Comparison of ENCODE assay signal across 9 cellular contexts in the genomic region with DNA sequence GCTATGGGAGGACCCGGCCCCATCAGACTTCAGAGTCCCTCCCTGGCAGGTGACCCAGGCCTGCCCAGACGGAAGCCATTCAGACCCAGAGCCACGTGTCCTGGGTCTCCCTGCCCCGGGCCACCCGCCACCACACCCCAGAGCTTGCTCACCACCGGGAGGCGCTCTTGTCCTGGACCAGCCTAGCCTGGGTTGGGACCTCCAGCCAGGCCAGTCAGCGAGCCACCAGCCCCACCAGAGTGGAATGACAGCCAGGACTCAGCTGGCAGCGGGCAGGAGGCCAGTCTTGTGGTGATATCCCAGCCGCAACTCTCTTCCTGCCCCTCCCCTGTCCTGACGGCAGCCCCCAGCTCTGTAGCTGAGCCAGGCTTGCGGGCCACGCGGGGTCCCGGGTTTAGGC. TPM values are rescaled to one million over a fixed set of nuclear protein-coding genes. Genes with fewer than 3 reads are reported as not detected.
DNase-seq lines count a peak whose midpoint lies in the region; ATAC-seq, FAIRE-seq and TF ChIP-seq lines count a peak whose summit lies in the region.
"Had no signal": no experiment of that assay in that cellular context is flagged by ENCODE, and none has a peak within 500 bp of the region (broad histone marks: within the 10 kb centered on the region; RNA-seq: fewer than 3 reads in every experiment).

No MANE protein-coding gene starts in this region.

- H3K36me3 ChIP-seq in tibial nerve (peaks cover 0 to 5% (median 0%) of the 10 kb centered on the region in 3 donors), suprapubic skin (no peaks in the 10 kb centered on the region)

- intact Hi-C loops in left ventricle myocardium superior (cut with micrococcal nuclease), result no loop called here
- intact Hi-C loops in activated T-helper 1 cell treated with anti-CD3 and anti-CD28 coated beads, Interleukin-12 subunit alpha, Interleukin-12 subunit beta, Interleukin-2, Interleukin-4 antibody, amounts not matched to agents 30 ng/mL and 10 ng/mL and 1 ng/mL, durations not matched to agents 14 hours and 24 hours and 36 hours (cut with micrococcal nuclease), result no loop called here

- no peak for FAIRE-seq in D721Med (lab: Jason Lieb, UNC)

- H3K9me3 ChIP-seq in tibial nerve (no peaks in the 10 kb centered on the region), suprapubic skin (no peaks in the 10 kb centered on the region)

- H3K27ac ChIP-seq in tibial nerve (peak overlapping the region; percentile 7 to 90 (median 44)), suprapubic skin (no peak overlapping the region)

- H3K4me1 ChIP-seq in tibial nerve, result peaks cover 0 to 74% (median 7%) of the 10 kb centered on the region in 4 donors
- peaks cover 39% of the 10 kb centered on the region for H3K4me1 ChIP-seq in suprapubic skin

- TF ChIP-seq CTCF in tibial nerve (IDR thresholded peaks at IDR 0.05), result no peak
- no peak for TF ChIP-seq CTCF in D721Med (IDR thresholded peaks at IDR 0.05; ENCODE audit: insufficient read depth, missing control alignments)
- no peak for TF ChIP-seq CTCF in suprapubic skin (IDR thresholded peaks at IDR 0.05)

- H3K27me3 ChIP-seq in tibial nerve (no peaks in the 10 kb centered on the region), suprapubic skin (no peaks in the 10 kb centered on the region)

- TF ChIP-seq POLR2A in tibial nerve (IDR thresholded peaks at IDR 0.05) (no peak), suprapubic skin (IDR thresholded peaks at IDR 0.05) (no peak)

- no peaks in the 10 kb centered on the region for H3K36me3 Mint-ChIP-seq in activated T-helper 1 cell treated with anti-CD3 and anti-CD28 coated beads, Interleukin-12 subunit alpha, Interleukin-12 subunit beta, Interleukin-2, Interleukin-4 antibody, amounts not matched to agents 30 ng/mL and 10 ng/mL and 1 ng/mL, durations not matched to agents 14 hours and 24 hours and 36 hours (ENCODE audit: low read depth)

- peaks cover 6% of the 10 kb centered on the region for H3K4me1 Mint-ChIP-seq in activated T-helper 1 cell treated with anti-CD3 and anti-CD28 coated beads, Interleukin-12 subunit alpha, Interleukin-12 subunit beta, Interleukin-2, Interleukin-4 antibody, amounts not matched to agents 30 ng/mL and 10 ng/mL and 1 ng/mL, durations not matched to agents 14 hours and 24 hours and 36 hours (ENCODE audit: low read depth)

- no peaks in the 10 kb centered on the region for H3K9me3 Mint-ChIP-seq in activated T-helper 1 cell treated with anti-CD3 and anti-CD28 coated beads, Interleukin-12 subunit alpha, Interleukin-12 subunit beta, Interleukin-2, Interleukin-4 antibody, amounts not matched to agents 30 ng/mL and 10 ng/mL and 1 ng/mL, durations not matched to agents 14 hours and 24 hours and 36 hours

- H3K4me3 ChIP-seq in tibial nerve (no peak overlapping the region), suprapubic skin (no peak overlapping the region)

- H3K27ac Mint-ChIP-seq in activated T-helper 1 cell treated with anti-CD3 and anti-CD28 coated beads, Interleukin-12 subunit alpha, Interleukin-12 subunit beta, Interleukin-2, Interleukin-4 antibody, amounts not matched to agents 30 ng/mL and 10 ng/mL and 1 ng/mL, durations not matched to agents 14 hours and 24 hours and 36 hours, result no peak overlapping the region

- ATAC-seq in left ventricle myocardium superior, result peak; percentile 4

- no peak overlapping the region for H3K4me3 Mint-ChIP-seq in activated T-helper 1 cell treated with anti-CD3 and anti-CD28 coated beads, Interleukin-12 subunit alpha, Interleukin-12 subunit beta, Interleukin-2, Interleukin-4 antibody, amounts not matched to agents 30 ng/mL and 10 ng/mL and 1 ng/mL, durations not matched to agents 14 hours and 24 hours and 36 hours

- DNase-seq in activated gamma-delta T cell treated with Interleukin-2 at 50 U/mL for 16 hours (peak; percentile 38), activated gamma-delta T cell (lab: John Stamatoyannopoulos, UW) (no peak), left ventricle myocardium superior (peak; percentile 80), tibial nerve (ENCODE audit: low spot score in 2 of 2) (no peak), D721Med (ENCODE audit: insufficient read length, low spot score) (no peak), suprapubic skin (ENCODE audit: low spot score in 2 of 2) (no peak)
- peak; percentile 34 for DNase-seq in activated CD4-positive, alpha-beta T cell treated with anti-CD3 and anti-CD28 coated beads, Interleukin-2, amount 50 U/mL, for 1 hour
- no peak for DNase-seq in activated T-helper 1 cell treated with anti-CD3 and anti-CD28 coated beads, Interleukin-12 subunit alpha, Interleukin-12 subunit beta, Interleukin-2, Interleukin-4 antibody, amounts not matched to agents 30 ng/mL and 10 ng/mL and 1 ng/mL, durations not matched to agents 14 hours and 24 hours and 36 hours (ENCODE audit: low spot score)
- DNase-seq: NCI-H187 treated with DMSO at 0.1 percent for 48 hours had no signal

- 40 to 48% methylated on average over 6 to 8 of the region's 15 CpGs for WGBS in tibial nerve, 2 donors
- 80% methylated on average over 2 of the region's 15 CpGs for WGBS in suprapubic skin

- TF ChIP-seq EP300 in tibial nerve (IDR thresholded peaks at IDR 0.05) (no peak), suprapubic skin (IDR thresholded peaks at IDR 0.05) (no peak)

- peaks cover 9% of the 10 kb centered on the region for H3K27me3 Mint-ChIP-seq in activated T-helper 1 cell treated with anti-CD3 and anti-CD28 coated beads, Interleukin-12 subunit alpha, Interleukin-12 subunit beta, Interleukin-2, Interleukin-4 antibody, amounts not matched to agents 30 ng/mL and 10 ng/mL and 1 ng/mL, durations not matched to agents 14 hours and 24 hours and 36 hours (ENCODE audit: insufficient read depth)

RNA-seq across cellular contexts. Expression of gene PTGDS, which starts 1.7 kb away (rescaled TPM):
- total RNA-seq in left ventricle myocardium superior (5,424 TPM), tibial nerve (1,000 to 10,000 TPM; 1,059 to 8,972 (median 6,550) TPM), suprapubic skin (10 to 100 TPM in 3 of 4 donors, 1 to 10 TPM in 1; 4.3 to 31.7 (median 25.7) TPM)
- 0.36 TPM in 1 of 2 replicates, not detected in the other for total RNA-seq in activated T-helper 1 cell treated with anti-CD3 and anti-CD28 coated beads, Interleukin-12 subunit alpha, Interleukin-12 subunit beta, Interleukin-2, Interleukin-4 antibody, amounts not matched to agents 30 ng/mL and 10 ng/mL and 1 ng/mL, durations not matched to agents 14 hours and 24 hours and 36 hours

RNA-seq across cellular contexts. Expression of gene LCNL1, which starts 7.2 kb away (rescaled TPM):
- total RNA-seq in left ventricle myocardium superior, result 18.3 TPM
- total RNA-seq in tibial nerve, result 10 to 100 TPM; 14.7 to 86.3 (median 64.3) TPM
- under 1 TPM in 2 of 4 donors, not detected in 2; 0.18 to 0.40 TPM for total RNA-seq in suprapubic skin
- not detected in 2 replicates for total RNA-seq in activated T-helper 1 cell treated with anti-CD3 and anti-CD28 coated beads, Interleukin-12 subunit alpha, Interleukin-12 subunit beta, Interleukin-2, Interleukin-4 antibody, amounts not matched to agents 30 ng/mL and 10 ng/mL and 1 ng/mL, durations not matched to agents 14 hours and 24 hours and 36 hours

RNA-seq across cellular contexts. Expression of gene PAXX, which starts 16.6 kb away (rescaled TPM):
- 23.9 TPM for total RNA-seq in left ventricle myocardium superior
- 100 to 1,000 TPM in 1 of 4 donors, 10 to 100 TPM in 3; 65.7 to 142 (median 68.9) TPM for total RNA-seq in tibial nerve
- total RNA-seq in suprapubic skin, result 10 to 100 TPM; 43.2 to 68.6 (median 61.5) TPM
- total RNA-seq in activated T-helper 1 cell treated with anti-CD3 and anti-CD28 coated beads, Interleukin-12 subunit alpha, Interleukin-12 subunit beta, Interleukin-2, Interleukin-4 antibody, amounts not matched to agents 30 ng/mL and 10 ng/mL and 1 ng/mL, durations not matched to agents 14 hours and 24 hours and 36 hours, result 79.4 and 84.5 TPM in 2 replicates

RNA-seq across cellular contexts. Expression of gene CLIC3, which starts 20.7 kb away (rescaled TPM):
- total RNA-seq in left ventricle myocardium superior, result 1.7 TPM
- total RNA-seq in tibial nerve, result 100 to 1,000 TPM in 1 of 4 donors, 10 to 100 TPM in 2, 1 to 10 TPM in 1; 1.2 to 120 (median 38.0) TPM
- 100 to 1,000 TPM in 3 of 4 donors, 10 to 100 TPM in 1; 20.6 to 159 (median 130) TPM for total RNA-seq in suprapubic skin
- not detected in 2 replicates for total RNA-seq in activated T-helper 1 cell treated with anti-CD3 and anti-CD28 coated beads, Interleukin-12 subunit alpha, Interleukin-12 subunit beta, Interleukin-2, Interleukin-4 antibody, amounts not matched to agents 30 ng/mL and 10 ng/mL and 1 ng/mL, durations not matched to agents 14 hours and 24 hours and 36 hours

RNA-seq across cellular contexts. Expression of gene LCN12, which starts 23.6 kb away (rescaled TPM):
- total RNA-seq in left ventricle myocardium superior, result 3.6 TPM
- 10 to 100 TPM in 2 of 4 donors, 1 to 10 TPM in 2; 2.4 to 16.8 (median 7.8) TPM for total RNA-seq in tibial nerve
- 1 to 10 TPM in 1 of 4 donors, not detected in 3; 3.7 TPM for total RNA-seq in suprapubic skin
- 1.8 and 1.9 TPM in 2 replicates for total RNA-seq in activated T-helper 1 cell treated with anti-CD3 and anti-CD28 coated beads, Interleukin-12 subunit alpha, Interleukin-12 subunit beta, Interleukin-2, Interleukin-4 antibody, amounts not matched to agents 30 ng/mL and 10 ng/mL and 1 ng/mL, durations not matched to agents 14 hours and 24 hours and 36 hours

Comparison
In these comparisons a context has a peak if more than half of its experiments do, and no peak if none do; other contexts are left out.
1. DNase-seq: peak in activated gamma-delta T cell treated with Interleukin-2 at 50 U/mL for 16 hours (single experiment), activated CD4-positive, alpha-beta T cell treated with anti-CD3 and anti-CD28 coated beads, Interleukin-2, amount 50 U/mL, for 1 hour (single experiment) and left ventricle myocardium superior (single experiment); none in activated gamma-delta T cell (single experiment), tibial nerve (0 of 2), D721Med (single experiment), suprapubic skin (0 of 2) and activated T-helper 1 cell treated with anti-CD3 and anti-CD28 coated beads, Interleukin-12 subunit alpha, Interleukin-12 subunit beta, Interleukin-2, Interleukin-4 antibody, amounts not matched to agents 30 ng/mL and 10 ng/mL and 1 ng/mL, durations not matched to agents 14 hours and 24 hours and 36 hours (single experiment).
2. RNA of gene PTGDS, which starts 1.7 kb away (total RNA-seq): 1,059 to 8,972 TPM in tibial nerve and 5,424 TPM in left ventricle myocardium superior (single experiment); 4.3 to 31.7 TPM in suprapubic skin and 0.36 TPM in activated T-helper 1 cell treated with anti-CD3 and anti-CD28 coated beads, Interleukin-12 subunit alpha, Interleukin-12 subunit beta, Interleukin-2, Interleukin-4 antibody, amounts not matched to agents 30 ng/mL and 10 ng/mL and 1 ng/mL, durations not matched to agents 14 hours and 24 hours and 36 hours; every median in the first group is over 10 times any median in the second.
3. RNA of gene LCNL1, which starts 7.2 kb away (total RNA-seq): 14.7 to 86.3 TPM in tibial nerve and 18.3 TPM in left ventricle myocardium superior (single experiment); 0.18 to 0.40 TPM in suprapubic skin and not detected in activated T-helper 1 cell treated with anti-CD3 and anti-CD28 coated beads, Interleukin-12 subunit alpha, Interleukin-12 subunit beta, Interleukin-2, Interleukin-4 antibody, amounts not matched to agents 30 ng/mL and 10 ng/mL and 1 ng/mL, durations not matched to agents 14 hours and 24 hours and 36 hours; every median in the first group is over 10 times any median in the second.